Comparison of ENCODE assay signal across 8 cellular contexts in the genomic region with DNA sequence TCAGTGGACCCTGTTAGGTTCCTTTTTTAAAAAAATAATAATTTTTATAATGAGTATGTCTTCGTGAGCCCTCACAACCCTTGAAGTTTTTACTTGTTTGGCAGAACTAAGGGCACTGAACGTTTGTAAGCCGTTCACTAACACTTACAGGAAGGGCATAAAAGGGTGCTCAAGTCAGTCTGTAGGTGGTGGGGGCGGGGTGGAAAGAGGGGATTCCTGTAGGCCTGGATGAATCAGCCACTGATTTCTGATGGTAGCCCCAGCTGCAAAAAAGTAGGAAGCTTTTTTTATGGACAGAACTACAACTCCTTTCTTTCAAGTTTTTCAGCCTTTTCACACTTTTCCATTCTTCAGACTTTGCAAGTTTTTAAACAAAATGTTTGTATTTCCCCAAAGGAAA. TPM values are rescaled to one million over a fixed set of nuclear protein-coding genes. Genes with fewer than 3 reads are reported as not detected.
A peak's percentile ranks its signal among the peaks of the same experiment; 100 is the strongest.
DNase-seq lines count a peak whose midpoint lies in the region; ATAC-seq and TF ChIP-seq lines count a peak whose summit lies in the region.

No MANE protein-coding gene starts in this region.

- H3K9ac ChIP-seq in endodermal cell (ENCODE audit: extremely low read depth, low read length, poor library complexity, severe bottlenecking): no peak overlapping the region

- no peak for TF ChIP-seq CTCF in CD4-positive, alpha-beta T cell (IDR thresholded peaks at IDR 0.05)
- TF ChIP-seq CTCF in endodermal cell (conservative IDR thresholded peaks at IDR 0.05) (no peak), spleen (IDR thresholded peaks at IDR 0.05 in 8 of 11, conservative IDR thresholded peaks at IDR 0.05 in 3 of 11) (no peak)

- H3K27ac ChIP-seq in CD4-positive, alpha-beta T cell (ENCODE audit: low read depth, low read length): peak overlapping the region; percentile 44
- H3K27ac ChIP-seq in endodermal cell (ENCODE audit: low read depth, low read length) (no peak overlapping the region), spleen (peak overlapping the region; percentile 1 to 75 (median 66))

- POLR2A ChIA-PET in CD4-positive, alpha-beta T cell (lab: Charles Lee): interaction anchor here (1.0 to 4.5 kb wide), 5 partner anchors 16 to 1048 kb away, joined by 3 to 25 read pairs (median 21); a partner anchor contains a TSS

- intact Hi-C loops in CD4-positive, alpha-beta T cell (cut with DNase I, micrococcal nuclease): loop anchor here (5.0 to 10.0 kb wide), 5 partner anchors 34 to 1094 kb away; a partner anchor contains a TSS
- intact Hi-C loops in activated CD4-positive, alpha-beta T cell treated with anti-CD3 and anti-CD28 coated beads, Interleukin-2, amount 10 ng/mL, durations not matched to agents 24 days and 14 days (cut with micrococcal nuclease): loop anchor here (1.0 to 10.0 kb wide), 4 partner anchors 8 to 1084 kb away; no protein-coding TSS in a partner anchor
- intact Hi-C loops in spleen (cut with DNase I; ENCODE audit: low total_unique reads): loop anchor here (10.0 kb wide), 1 partner anchor 1007 kb away; no protein-coding TSS in a partner anchor

- peak overlapping the region; percentile 2 for H3K4me3 Mint-ChIP-seq in CD4-positive, alpha-beta T cell
- peak overlapping the region; percentile 46 for H3K4me3 Mint-ChIP-seq in activated CD4-positive, alpha-beta T cell treated with anti-CD3 and anti-CD28 coated beads, Interleukin-2, amount 10 ng/mL, durations not matched to agents 24 days and 14 days
- peak overlapping the region; percentile 18 for H3K4me3 Mint-ChIP-seq in endodermal cell

- H3K9me3 ChIP-seq in CD4-positive, alpha-beta T cell (ENCODE audit: control insufficient read depth, low read length): no peaks in the 10 kb centered on the region
- no peaks in the 10 kb centered on the region for H3K9me3 ChIP-seq in endodermal cell (ENCODE audit: control insufficient read depth, low read length)
- H3K9me3 ChIP-seq in spleen: no peaks in the 10 kb centered on the region

- H3K4me1 Mint-ChIP-seq in CD4-positive, alpha-beta T cell (ENCODE audit: low read depth): peaks cover 90% of the 10 kb centered on the region
- H3K4me1 Mint-ChIP-seq in activated CD4-positive, alpha-beta T cell treated with anti-CD3 and anti-CD28 coated beads, Interleukin-2, amount 10 ng/mL, durations not matched to agents 24 days and 14 days: peaks cover 52% of the 10 kb centered on the region
- H3K4me1 Mint-ChIP-seq in endodermal cell: peaks cover 47% of the 10 kb centered on the region

- WGBS in endodermal cell (ENCODE audit: insufficient coverage in 1 of 2, insufficient read length in 1 of 2), 2 experiments: 30 to 35% methylated on average over 2 to 4 of the region's 4 CpGs
- 15 to 26% (median 25%) methylated on average over 4 of the region's 4 CpGs for WGBS in spleen, 5 donors

- H3K27me3 Mint-ChIP-seq in CD4-positive, alpha-beta T cell: no peaks in the 10 kb centered on the region
- no peaks in the 10 kb centered on the region for H3K27me3 Mint-ChIP-seq in activated CD4-positive, alpha-beta T cell treated with anti-CD3 and anti-CD28 coated beads, Interleukin-2, amount 10 ng/mL, durations not matched to agents 24 days and 14 days
- no peaks in the 10 kb centered on the region for H3K27me3 Mint-ChIP-seq in endodermal cell (ENCODE audit: insufficient read depth)

- H3K27me3 ChIP-seq in CD4-positive, alpha-beta T cell (ENCODE audit: control insufficient read depth, insufficient read depth, low read length): no peaks in the 10 kb centered on the region
- no peaks in the 10 kb centered on the region for H3K27me3 ChIP-seq in endodermal cell (ENCODE audit: control insufficient read depth, insufficient read depth, low read length, poor library complexity, severe bottlenecking)
- H3K27me3 ChIP-seq in spleen (replicated peaks in 1 of 7): no peaks in the 10 kb centered on the region

- ATAC-seq in CD4-positive, alpha-beta T cell (ENCODE audit: poor library complexity): peak; percentile 39
- ATAC-seq in GM18519 (IDR thresholded peaks at IDR 0.05; ENCODE audit: low FRiP score, unreplicated experiment): no peak
- no peak for ATAC-seq in GM19467 (IDR thresholded peaks at IDR 0.05; ENCODE audit: unreplicated experiment)

- H3K9me3 Mint-ChIP-seq in CD4-positive, alpha-beta T cell: no peaks in the 10 kb centered on the region
- H3K9me3 Mint-ChIP-seq in activated CD4-positive, alpha-beta T cell treated with anti-CD3 and anti-CD28 coated beads, Interleukin-2, amount 10 ng/mL, durations not matched to agents 24 days and 14 days: no peaks in the 10 kb centered on the region
- no peaks in the 10 kb centered on the region for H3K9me3 Mint-ChIP-seq in endodermal cell

- H3K27ac Mint-ChIP-seq in CD4-positive, alpha-beta T cell: peak overlapping the region; percentile 82
- H3K27ac Mint-ChIP-seq in activated CD4-positive, alpha-beta T cell treated with anti-CD3 and anti-CD28 coated beads, Interleukin-2, amount 10 ng/mL, durations not matched to agents 24 days and 14 days: no peak overlapping the region
- H3K27ac Mint-ChIP-seq in endodermal cell: peak overlapping the region; percentile 28

- H3K36me3 Mint-ChIP-seq in CD4-positive, alpha-beta T cell (ENCODE audit: low read depth): peaks cover 5% of the 10 kb centered on the region
- H3K36me3 Mint-ChIP-seq in activated CD4-positive, alpha-beta T cell treated with anti-CD3 and anti-CD28 coated beads, Interleukin-2, amount 10 ng/mL, durations not matched to agents 24 days and 14 days (ENCODE audit: low read depth): peaks cover 8% of the 10 kb centered on the region
- peaks cover 3% of the 10 kb centered on the region for H3K36me3 Mint-ChIP-seq in endodermal cell (ENCODE audit: low read depth)

- no peak for TF ChIP-seq POLR2A in spleen (IDR thresholded peaks at IDR 0.05)

- H3K4me1 ChIP-seq in endodermal cell (ENCODE audit: control insufficient read depth, insufficient read depth, low read length) (peaks cover 19% of the 10 kb centered on the region), spleen (peaks cover 32 to 100% (median 87%) of the 10 kb centered on the region in 6 donors)

- CTCF ChIA-PET in CD4-positive, alpha-beta T cell (lab: Charles Lee): interaction anchor here (0.7 to 1.9 kb wide), 5 partner anchors 13 to 46 kb away, joined by 3 to 11 read pairs (median 4); no protein-coding TSS in a partner anchor

- H3K4me3 ChIP-seq in endodermal cell (ENCODE audit: low read length): no peak overlapping the region
- H3K4me3 ChIP-seq in spleen: no peak overlapping the region

- H3K36me3 ChIP-seq in endodermal cell (ENCODE audit: control insufficient read depth, insufficient read depth, low read length) (no peaks in the 10 kb centered on the region), spleen (no peaks in the 10 kb centered on the region)

- peak in 9 of 10 experiments; percentile 23 to 50 (median 46) for DNase-seq in CD4-positive, alpha-beta T cell
- DNase-seq in activated CD4-positive, alpha-beta T cell treated with anti-CD3 and anti-CD28 coated beads, Interleukin-2, amount 10 ng/mL, durations not matched to agents 24 days and 14 days: peak; percentile 69
- DNase-seq in endodermal cell: peak; percentile 65
- DNase-seq in spleen: no peak
- no peak for DNase-seq in DMS153 treated with DMSO at 0.1 percent for 48 hours (lab: John Stamatoyannopoulos, UW; ENCODE audit: unreplicated experiment)
- no peak for DNase-seq in D341Med (ENCODE audit: low spot score)

RNA-seq across cellular contexts. Expression of a gene that starts 35.8 kb away (rescaled TPM):
- total RNA-seq in CD4-positive, alpha-beta T cell: 100 to 1,000 TPM; 455 to 459 TPM
- total RNA-seq in activated CD4-positive, alpha-beta T cell treated with anti-CD3 and anti-CD28 coated beads, Interleukin-2, amount 10 ng/mL, durations not matched to agents 24 days and 14 days: 35.2 and 38.6 TPM in 2 replicates
- total RNA-seq in endodermal cell (10 to 100 TPM; 29.8 to 30.2 TPM), spleen (100 to 1,000 TPM in 5 of 7 donors, 10 to 100 TPM in 2; 72.7 to 200 (median 123) TPM)
- polyA plus RNA-seq in endodermal cell (2013, experiment 1 of 2): 29.8 TPM
- 31.2 TPM for polyA plus RNA-seq in endodermal cell (2013, experiment 2 of 2)
- 10 to 100 TPM in 1 of 3 donors, 1 to 10 TPM in 2; 4.9 to 15.1 (median 7.6) TPM for polyA plus RNA-seq in spleen

Comparison
In these comparisons a context has a peak if more than half of its experiments do, and no peak if none do; other contexts are left out.
1. DNase-seq: peak in CD4-positive, alpha-beta T cell (9 of 10), activated CD4-positive, alpha-beta T cell treated with anti-CD3 and anti-CD28 coated beads, Interleukin-2, amount 10 ng/mL, durations not matched to agents 24 days and 14 days (single experiment) and endodermal cell (single experiment); none in spleen (single experiment), DMS153 treated with DMSO at 0.1 percent for 48 hours (single experiment) and D341Med (single experiment).
2. Peak in every context shown above with its lines, with median percentiles within 50 percentile points of each other: H3K4me3 Mint-ChIP-seq.